28 cellular contexts compared by ENCODE assay signal in genomic region chrX:30343206-30343605, GRCh38. TPM values are rescaled to one million over a fixed set of nuclear protein-coding genes. Genes with fewer than 3 reads are reported as not detected.
DNase-seq lines count a peak whose midpoint lies in the region; ATAC-seq, FAIRE-seq and TF ChIP-seq lines count a peak whose summit lies in the region.
"Had no signal": no experiment of that assay in that cellular context is flagged by ENCODE, and none has a peak within 500 bp of the region (broad histone marks: within the 10 kb centered on the region; RNA-seq: fewer than 3 reads in every experiment).

No MANE protein-coding gene starts in this region.

- H3K4me2 ChIP-seq in HCT116 (ENCODE audit: low read length) (no peak overlapping the region), GM12878 (ENCODE audit: control insufficient read depth, insufficient read depth) (no peak overlapping the region)
- H3K4me2 ChIP-seq: BLaER1 had no signal

- in situ Hi-C loops in GM12878 (cut with MboI), result no loop called here

- H3K79me2 ChIP-seq in HCT116 (ENCODE audit: insufficient read depth, low read length) (no peaks in the 10 kb centered on the region), GM12878 (ENCODE audit: control insufficient read depth, insufficient read depth, low read length) (no peaks in the 10 kb centered on the region)

- intact Hi-C loops in HCT116 (cut with micrococcal nuclease) (loop anchor here (2.0 kb wide), 1 partner anchor 146 kb away; no protein-coding TSS in a partner anchor), GM12878 (cut with micrococcal nuclease; ENCODE audit: unreplicated experiment) (no loop called here), right lobe of liver (cut with DNase I) (no loop called here)

- BruUV-seq in HCT116 (replicated peaks; lab: Mats Ljungman, UMichigan) (no TSS peak), GM12878 (replicated peaks; lab: Mats Ljungman, UMichigan) (no TSS peak)

- H4K20me1 ChIP-seq in HCT116 (ENCODE audit: insufficient read depth) (no peaks in the 10 kb centered on the region), GM12878 (ENCODE audit: control insufficient read depth, insufficient read depth) (no peaks in the 10 kb centered on the region)
- H4K20me1 ChIP-seq: BLaER1 had no signal

- 0 out of 2 replicates have a peak, but pooled peaks have one; percentile 19 for TF ChIP-seq RAD21 in HCT116 (IDR thresholded peaks at IDR 0.05; ENCODE audit: low read depth)
- no peak for TF ChIP-seq RAD21 in GM12878 (IDR thresholded peaks at IDR 0.05; ENCODE audit: insufficient read depth, low read depth, low read length)

- H3K9me3 ChIP-seq in HCT116 (ENCODE audit: control insufficient read depth in 1 of 2, insufficient read depth in 1 of 2, low read depth in 1 of 2, low read length in 2 of 2) (no peaks in the 10 kb centered on the region), GM12878 (replicated peaks; ENCODE audit: control insufficient read depth, insufficient read depth, low read length) (no peaks in the 10 kb centered on the region), right lobe of liver (no peaks in the 10 kb centered on the region)
- H3K9me3 ChIP-seq: BLaER1, heart left ventricle, tibial nerve had no signal

- CTCF ChIA-PET in GM10248 (lab: Yijun Ruan, JAX), result no interaction called here
- CTCF ChIA-PET in HCT116 (lab: Charles Lee), result no interaction called here
- CTCF ChIA-PET in GM12878 (lab: Yijun Ruan, JAX), result interaction anchor here (0.6 to 1.1 kb wide), 2 partner anchors 152 to 162 kb away, joined by 3 to 4 read pairs; no protein-coding TSS in a partner anchor

- H3K36me3 ChIP-seq in HCT116 (ENCODE audit: control insufficient read depth in 1 of 2, insufficient read depth in 2 of 2, low read length in 2 of 2), result no peaks in the 10 kb centered on the region
- H3K36me3 ChIP-seq in GM12878 (ENCODE audit: control insufficient read depth in 2 of 2, insufficient read depth in 2 of 2, low read length in 1 of 2), result no peaks in the 10 kb centered on the region
- no peaks in the 10 kb centered on the region for H3K36me3 ChIP-seq in right lobe of liver
- H3K36me3 ChIP-seq: BLaER1, heart left ventricle, tibial nerve had no signal

- H3K9me2 ChIP-seq in HCT116 (ENCODE audit: insufficient read depth), result no peaks in the 10 kb centered on the region

- no peak overlapping the region for H3K4me3 ChIP-seq in HCT116 (replicated peaks in 1 of 2; ENCODE audit: low read depth in 1 of 2, low read length in 2 of 2)
- no peak overlapping the region for H3K4me3 ChIP-seq in GM12878
- no peak overlapping the region for H3K4me3 ChIP-seq in right lobe of liver
- H3K4me3 ChIP-seq: BLaER1, heart left ventricle, tibial nerve had no signal

- H3K27me3 ChIP-seq in HCT116 (ENCODE audit: insufficient read depth, low read length) (no peaks in the 10 kb centered on the region), GM12878 (replicated peaks in 1 of 2; ENCODE audit: control insufficient read depth in 2 of 2, insufficient read depth in 2 of 2, low read length in 1 of 2) (no peaks in the 10 kb centered on the region), right lobe of liver (peaks cover 0 to 4% of the 10 kb centered on the region in 2 donors)
- H3K27me3 ChIP-seq: BLaER1, heart left ventricle, tibial nerve had no signal

- ATAC-seq in HCT116 (peak; percentile 74), GM12878 (0 out of 3 replicates have a peak, but pooled peaks have one; percentile 39), right lobe of liver (peak in 2 of 4 donors; percentile 59 to 66), HG03469 (IDR thresholded peaks at IDR 0.05; ENCODE audit: unreplicated experiment) (no peak)
- ATAC-seq: activated naive CD8-positive, alpha-beta T cell treated with anti-CD3 and anti-CD28 coated beads, Interleukin-2, amount 50 U/mL, for 24 hours; activated T-cell treated with anti-CD3 and anti-CD28 coated beads, Interleukin-2, amount 50 U/mL, for 72 hours; esophagus mucosa; heart left ventricle; SK-N-SH treated with all-trans-retinoic acid at 6 μM for 48 hours; T-helper 17 cell had no signal

- TF ChIP-seq EP300 in GM12878 (IDR thresholded peaks at IDR 0.05; ENCODE audit: borderline replicate concordance in 1 of 2, control insufficient read depth in 1 of 2, low read depth in 2 of 2, low read length in 2 of 2), result no peak

- no peaks in the 10 kb centered on the region for H3K4me1 ChIP-seq in HCT116 (ENCODE audit: control insufficient read depth in 1 of 2, insufficient read depth in 2 of 2, low read length in 2 of 2)
- no peaks in the 10 kb centered on the region for H3K4me1 ChIP-seq in GM12878 (ENCODE audit: control insufficient read depth, insufficient read depth, low read length)
- H3K4me1 ChIP-seq in right lobe of liver, result no peaks in the 10 kb centered on the region
- H3K4me1 ChIP-seq: BLaER1, heart left ventricle, tibial nerve had no signal

- FAIRE-seq in GM12878 (lab: Jason Lieb, UNC), result no peak
- FAIRE-seq: TTC549 had no signal

- WGBS in GM12878 (ENCODE audit: insufficient coverage, insufficient replicate concordance, low lambda C conversion rate, missing lambda C conversion rate), result 8% methylated on average over 4 of the region's 4 CpGs
- 24% methylated on average over 4 of the region's 4 CpGs for WGBS in right lobe of liver (ENCODE audit: insufficient coverage, low coverage, low lambda C conversion rate, missing lambda C conversion rate)

- SMC1A ChIA-PET in GM12878 (lab: Charles Lee; ENCODE audit: uncharacterized antibody, unreplicated experiment), result no interaction called here

- POLR2A ChIA-PET in GM10248 (lab: Yijun Ruan, JAX), result no interaction called here
- POLR2A ChIA-PET in HCT116 (lab: Charles Lee), result no interaction called here
- POLR2A ChIA-PET in GM12878 (lab: Charles Lee), result no interaction called here

- DNase-seq in GM10248 (ENCODE audit: extremely low spot score) (peak; percentile 1), HCT116 (ENCODE audit: low read depth, low spot score) (no peak), GM12878 (ENCODE audit: low read depth, low spot score) (no peak), right lobe of liver (peak in 2 of 3 donors; percentile 17 to 37), ecto neural progenitor cell (ENCODE audit: low spot score) (no peak), germinal center (ENCODE audit: low spot score) (no peak)
- DNase-seq: activated naive CD4-positive, alpha-beta T cell; activated naive CD8-positive, alpha-beta T cell treated with anti-CD3 and anti-CD28 coated beads, Interleukin-2, amount 50 U/mL, for 24 hours; activated T-cell treated with anti-CD3 and anti-CD28 coated beads, Interleukin-2, amount 50 U/mL, for 72 hours; DMS79; foreskin fibroblast; heart left ventricle; mammary epithelial cell; NCI-H1092 treated with DMSO at 0.1 percent for 48 hours; NCI-H1694 treated with DMSO at 0.1 percent for 48 hours; NCI-H2171; Right ventricle myocardium superior; stimulated activated CD4-positive, alpha-beta T cell treated with anti-CD3 and anti-CD28 coated beads, Interleukin-15, amount 100 ng/mL, for 24 hours; stimulated activated CD4-positive, alpha-beta T cell treated with anti-CD3 and anti-CD28 coated beads, Interleukin-4, amount 100 ng/mL, for 4 hours; T-helper 17 cell had no signal

- TF ChIP-seq POLR2A in HCT116 (IDR thresholded peaks at IDR 0.05; ENCODE audit: borderline replicate concordance, extremely low read depth, insufficient read depth, insufficient read length), result no peak
- TF ChIP-seq POLR2A in GM12878 (IDR thresholded peaks at IDR 0.05; ENCODE audit: low read depth, low read length), result no peak
- no peak for TF ChIP-seq POLR2A in right lobe of liver (IDR thresholded peaks at IDR 0.05)

- RAD21 ChIA-PET in HCT116 (lab: Charles Lee; ENCODE audit: low non-redundant PET in 1 of 2, low total read pairs in 2 of 2, uncharacterized antibody in 2 of 2, unreplicated experiment in 2 of 2) (no interaction called here), GM12878 (lab: Charles Lee; ENCODE audit: unreplicated experiment) (no interaction called here)

- H3K27ac ChIP-seq in HCT116 (ENCODE audit: low read depth, low read length) (no peak overlapping the region), GM12878 (ENCODE audit: control insufficient read depth, insufficient read depth) (no peak overlapping the region), right lobe of liver (no peak overlapping the region)
- H3K27ac ChIP-seq: BLaER1, heart left ventricle, tibial nerve had no signal

- TF ChIP-seq CTCF in GM10248 (IDR thresholded peaks at IDR 0.05; ENCODE audit: control extremely low read depth, extremely low read depth, low read depth, missing control alignments), result no peak
- TF ChIP-seq CTCF in HCT116 (IDR thresholded peaks at IDR 0.05 in 2 of 3, conservative IDR thresholded peaks at IDR 0.05 in 1 of 3; ENCODE audit: borderline replicate concordance in 1 of 3, insufficient read depth in 1 of 3, low read depth in 2 of 3, low read length in 2 of 3), result peak in 2 of 3 experiments; percentile 24 to 28; a peak in 3 of 6 replicates
- 0 out of 6 replicates have a peak, but pooled peaks of 1 of the 3 experiments have one; percentile 11 for TF ChIP-seq CTCF in GM12878 (IDR thresholded peaks at IDR 0.05 in 2 of 3, conservative IDR thresholded peaks at IDR 0.05 in 1 of 3; ENCODE audit: control insufficient read depth in 2 of 3, extremely low read depth in 1 of 3, insufficient read depth in 1 of 3, low read depth in 3 of 3, low read length in 3 of 3)
- TF ChIP-seq CTCF in right lobe of liver (IDR thresholded peaks at IDR 0.05), result peak in 3 of 4 donors; percentile 9 to 30 (median 28)

- H3K9ac ChIP-seq in HCT116 (ENCODE audit: low read length) (no peak overlapping the region), GM12878 (ENCODE audit: control insufficient read depth, insufficient read depth, low read length) (no peak overlapping the region)
- H3K9ac ChIP-seq: BLaER1 had no signal

- no peak overlapping the region for H2AFZ ChIP-seq in HCT116 (ENCODE audit: low read depth, low read length, poor library complexity, severe bottlenecking)
- H2AFZ ChIP-seq in GM12878 (ENCODE audit: control insufficient read depth, low read depth, low read length), result no peak overlapping the region

TF ChIP-seq in GM12878, 131 proteins besides CTCF, POLR2A, EP300 and RAD21 (continues in another document):
- TF ChIP-seq CBX5 (IDR thresholded peaks at IDR 0.05; ENCODE audit: low read depth), result no peak

RNA-seq across cellular contexts. Expression of gene NR0B1, which starts 34.0 kb away (rescaled TPM):
- total RNA-seq in HCT116 (2021; ENCODE audit: unreplicated experiment) (not detected), GM12878 (2014; rRNA removed) (not detected in 2 replicates), GM12878 (2014; rRNA removed; fragmentation: Illumina TruSeq; extraction: Trizol) (not detected in 2 replicates), GM12878 (2021) (not detected in 2 replicates), right lobe of liver (not detected)
- not detected in 2 replicates for polyA plus RNA-seq in HCT116 (2012)
- total RNA-seq in GM12878 (2013; cell fraction: nucleolus; rRNA removed), result not detected in 2 replicates
- polyA plus RNA-seq in GM12878 (2011; ENCODE audit: low read depth), result not detected
- polyA plus RNA-seq in GM12878 (2011; rRNA removed) (not detected in 2 replicates), GM12878 (2014; fragmentation: Illumina TruSeq; extraction: Trizol) (not detected in 2 replicates), GM12878 (2014; fragmentation: Nextera tagmentation; extraction: Ambion mirVana) (not detected), GM12878 (2014; rRNA removed) (not detected in 2 replicates), GM12878 (2016; fragmentation: Nextera tagmentation; extraction: Ambion mirVana) (not detected)
- polyA plus RNA-seq in GM12878 (2011; cell fraction: cytosol; rRNA removed), result not detected in 2 replicates
- not detected in 2 replicates for polyA plus RNA-seq in GM12878 (2011; cell fraction: nucleus; rRNA removed)
- not detected in 2 replicates for polyA plus RNA-seq in GM12878 (2012)
- polyA minus RNA-seq in GM12878 (2011; rRNA and poly(A)+ RNA removed), result not detected in 2 replicates
- not detected in 2 replicates for polyA minus RNA-seq in GM12878 (2011; cell fraction: cytosol; rRNA and poly(A)+ RNA removed)
- polyA minus RNA-seq in GM12878 (2011; cell fraction: nucleus; rRNA and poly(A)+ RNA removed), result not detected in 2 replicates
- total RNA-seq: activated T-cell treated with anti-CD3 and anti-CD28 coated beads, Interleukin-2, amount 50 U/mL, for 72 hours; esophagus mucosa; heart left ventricle; mammary epithelial cell; osteoblast; Right ventricle myocardium superior; T-helper 17 cell had no signal
- polyA plus RNA-seq: IgD-negative memory B cell, mammary epithelial cell had no signal

Comparison
In these comparisons a context has a peak if more than half of its experiments do, and no peak if none do; other contexts are left out.
1. DNase-seq: peak in GM10248 (single experiment) and right lobe of liver (2 of 3); none in HCT116 (single experiment), GM12878 (single experiment), ecto neural progenitor cell (single experiment) and germinal center (single experiment).